26 cellular contexts compared by ENCODE assay signal in the genomic region with DNA sequence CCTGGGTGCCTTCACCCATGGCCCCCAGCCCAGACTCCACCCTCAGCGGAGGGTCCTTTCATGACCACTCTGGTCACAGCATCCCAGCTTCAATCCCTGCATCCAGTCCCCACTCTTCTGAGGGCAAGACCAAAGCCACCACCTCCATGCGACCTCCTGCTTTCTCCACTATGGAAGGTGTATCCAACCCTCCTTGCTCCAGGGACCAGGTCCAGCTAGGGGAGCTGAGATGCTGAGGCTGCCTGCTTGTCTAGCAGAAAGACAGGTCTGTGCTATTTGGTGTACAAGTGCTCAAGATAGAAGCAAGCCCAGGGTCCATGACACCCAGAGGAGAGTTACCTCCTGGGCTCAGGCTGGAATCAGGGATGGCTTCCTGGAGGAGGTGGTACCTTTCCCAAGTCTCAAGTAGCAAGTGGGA.
"Had no signal": no experiment of that assay in that cellular context is flagged by ENCODE, and none has a peak within 500 bp of the region (broad histone marks: within the 10 kb centered on the region; RNA-seq: fewer than 3 reads in every experiment).

No MANE protein-coding gene starts in this region.

- H3K27ac ChIP-seq: epithelial cell of prostate, left lung, ovary, psoas muscle, thyroid gland had no signal

- H3K27me3 ChIP-seq: ovary, thyroid gland had no signal

- H3K4me2 ChIP-seq: smooth muscle cell had no signal

- ATAC-seq: activated CD8-positive, alpha-beta T cell treated with anti-CD3 and anti-CD28 coated beads for 36 hours; activated naive CD8-positive, alpha-beta T cell treated with anti-CD3 and anti-CD28 coated beads, Interleukin-2, amount 50 U/mL, for 24 hours; left lung; natural killer cell treated with Interleukin-12 subunit alpha and Interleukin-12 subunit beta and Interleukin-15 and Interleukin-18, amount 100 ng/mL, for 72 hours; psoas muscle; stimulated activated memory B cell treated with anti-CD40 and anti-IgM and Interleukin-4, amounts not matched to agents 10 μg/mL and 1 μg/mL and 100 μg/mL, for 72 hours; stimulated activated naive CD8-positive, alpha-beta T cell treated with anti-CD3 and anti-CD28 coated beads, Interleukin-15, amount 100 ng/mL, for 72 hours had no signal

- H3K9me3 Mint-ChIP-seq: activated CD8-positive, alpha-beta T cell treated with anti-CD3 and anti-CD28 coated beads for 36 hours; activated naive CD4-positive, alpha-beta T cell treated with anti-CD3 and anti-CD28 coated beads, Interleukin-2, amount 50 U/mL, for 24 hours; activated naive CD8-positive, alpha-beta T cell treated with anti-CD3 and anti-CD28 coated beads, Interleukin-2, amount 50 U/mL, for 24 hours; activated T-helper 1 cell treated with anti-CD3 and anti-CD28 coated beads, Interleukin-12 subunit alpha, Interleukin-12 subunit beta, Interleukin-2, Interleukin-4 antibody, amounts not matched to agents 30 ng/mL and 10 ng/mL and 1 ng/mL, durations not matched to agents 14 hours and 24 hours and 36 hours; central memory CD8-positive, alpha-beta T cell; natural killer cell treated with Interleukin-12 subunit alpha and Interleukin-12 subunit beta and Interleukin-15 and Interleukin-18, amount 100 ng/mL, for 72 hours; stimulated activated memory B cell treated with anti-CD40 and anti-IgM and Interleukin-4, amounts not matched to agents 10 μg/mL and 1 μg/mL and 100 μg/mL, for 72 hours; stimulated activated naive CD8-positive, alpha-beta T cell treated with anti-CD3 and anti-CD28 coated beads, Interleukin-15, amount 100 ng/mL, for 72 hours; T-helper 2 cell treated with Interferon-gamma antibody and Interleukin-4, amounts not matched to agents 5 μg/mL and 100 μg/mL, for 36 hours had no signal

- H3K4me1 Mint-ChIP-seq: activated B cell treated with CpG ODN at 0.5 μM for 24 hours; activated naive CD4-positive, alpha-beta T cell treated with anti-CD3 and anti-CD28 coated beads, Interleukin-2, amount 50 U/mL, for 24 hours; activated naive CD8-positive, alpha-beta T cell treated with anti-CD3 and anti-CD28 coated beads, Interleukin-2, amount 50 U/mL, for 24 hours; central memory CD8-positive, alpha-beta T cell; stimulated activated memory B cell treated with anti-CD40 and anti-IgM and Interleukin-4, amounts not matched to agents 10 μg/mL and 1 μg/mL and 100 μg/mL, for 72 hours; stimulated activated naive CD8-positive, alpha-beta T cell treated with anti-CD3 and anti-CD28 coated beads, Interleukin-15, amount 100 ng/mL, for 72 hours had no signal

- H3K4me3 ChIP-seq: left lung, lung, ovary, psoas muscle, smooth muscle cell, thyroid gland had no signal

- DNase-seq: activated B cell treated with CpG ODN at 0.5 μM for 24 hours; activated CD4-positive, alpha-beta T cell treated with anti-CD3 and anti-CD28 coated beads, Interleukin-2, amount 50 U/mL, for 1 hour; activated CD8-positive, alpha-beta T cell treated with anti-CD3 and anti-CD28 coated beads for 36 hours; activated naive CD8-positive, alpha-beta T cell treated with anti-CD3 and anti-CD28 coated beads, Interleukin-2, amount 50 U/mL, for 24 hours; activated T-cell treated with anti-CD3 and anti-CD28 coated beads, Interleukin-2, amount 50 U/mL, for 1 hour; dermis blood vessel endothelial cell; effector CD4-positive, alpha-beta T cell; mesendoderm; ovary; psoas muscle; stimulated activated CD4-positive, alpha-beta T cell treated with anti-CD3 and anti-CD28 coated beads, Interleukin-1b, Interleukin-23, amount 100 ng/mL, for 48 hours; stimulated activated CD4-positive, alpha-beta T cell treated with anti-CD3 and anti-CD28 coated beads, Interleukin-4, amount 100 ng/mL, for 4 hours; stimulated activated CD8-positive, alpha-beta memory T cell treated with anti-CD3 and anti-CD28 coated beads, Interleukin-4, amount 100 ng/mL, for 48 hours; stimulated activated naive CD8-positive, alpha-beta T cell treated with anti-CD3 and anti-CD28 coated beads, Interleukin-15, amount 100 ng/mL, for 72 hours; T-helper 1 cell; thyroid gland had no signal

- H3K27me3 Mint-ChIP-seq: activated CD8-positive, alpha-beta T cell treated with anti-CD3 and anti-CD28 coated beads for 36 hours; activated naive CD4-positive, alpha-beta T cell treated with anti-CD3 and anti-CD28 coated beads, Interleukin-2, amount 50 U/mL, for 24 hours had no signal

- H3K27ac Mint-ChIP-seq: activated B cell treated with CpG ODN at 0.5 μM for 24 hours; activated CD8-positive, alpha-beta T cell treated with anti-CD3 and anti-CD28 coated beads for 36 hours; activated naive CD4-positive, alpha-beta T cell treated with anti-CD3 and anti-CD28 coated beads, Interleukin-2, amount 50 U/mL, for 24 hours; activated naive CD8-positive, alpha-beta T cell treated with anti-CD3 and anti-CD28 coated beads, Interleukin-2, amount 50 U/mL, for 24 hours; activated T-helper 1 cell treated with anti-CD3 and anti-CD28 coated beads, Interleukin-12 subunit alpha, Interleukin-12 subunit beta, Interleukin-2, Interleukin-4 antibody, amounts not matched to agents 30 ng/mL and 10 ng/mL and 1 ng/mL, durations not matched to agents 14 hours and 24 hours and 36 hours; natural killer cell treated with Interleukin-12 subunit alpha and Interleukin-12 subunit beta and Interleukin-15 and Interleukin-18, amount 100 ng/mL, for 72 hours; stimulated activated memory B cell treated with anti-CD40 and anti-IgM and Interleukin-4, amounts not matched to agents 10 μg/mL and 1 μg/mL and 100 μg/mL, for 72 hours; stimulated activated naive CD8-positive, alpha-beta T cell treated with anti-CD3 and anti-CD28 coated beads, Interleukin-15, amount 100 ng/mL, for 72 hours; T-helper 2 cell treated with Interferon-gamma antibody and Interleukin-4, amounts not matched to agents 5 μg/mL and 100 μg/mL, for 36 hours had no signal

- H3K4me1 ChIP-seq: left lung, psoas muscle, thyroid gland had no signal

- H3K9me3 ChIP-seq: left lung, ovary, psoas muscle, thyroid gland had no signal

- H3K36me3 ChIP-seq: left lung, ovary, thyroid gland had no signal

- H3K36me3 Mint-ChIP-seq: activated naive CD4-positive, alpha-beta T cell treated with anti-CD3 and anti-CD28 coated beads, Interleukin-2, amount 50 U/mL, for 24 hours; natural killer cell treated with Interleukin-12 subunit alpha and Interleukin-12 subunit beta and Interleukin-15 and Interleukin-18, amount 100 ng/mL, for 72 hours; stimulated activated memory B cell treated with anti-CD40 and anti-IgM and Interleukin-4, amounts not matched to agents 10 μg/mL and 1 μg/mL and 100 μg/mL, for 72 hours had no signal

- H3K4me3 Mint-ChIP-seq: activated B cell treated with CpG ODN at 0.5 μM for 24 hours; activated CD8-positive, alpha-beta T cell treated with anti-CD3 and anti-CD28 coated beads for 36 hours; activated naive CD4-positive, alpha-beta T cell treated with anti-CD3 and anti-CD28 coated beads, Interleukin-2, amount 50 U/mL, for 24 hours; activated naive CD8-positive, alpha-beta T cell treated with anti-CD3 and anti-CD28 coated beads, Interleukin-2, amount 50 U/mL, for 24 hours; activated T-helper 1 cell treated with anti-CD3 and anti-CD28 coated beads, Interleukin-12 subunit alpha, Interleukin-12 subunit beta, Interleukin-2, Interleukin-4 antibody, amounts not matched to agents 30 ng/mL and 10 ng/mL and 1 ng/mL, durations not matched to agents 14 hours and 24 hours and 36 hours; central memory CD8-positive, alpha-beta T cell; natural killer cell treated with Interleukin-12 subunit alpha and Interleukin-12 subunit beta and Interleukin-15 and Interleukin-18, amount 100 ng/mL, for 72 hours; stimulated activated memory B cell treated with anti-CD40 and anti-IgM and Interleukin-4, amounts not matched to agents 10 μg/mL and 1 μg/mL and 100 μg/mL, for 72 hours; stimulated activated naive CD8-positive, alpha-beta T cell treated with anti-CD3 and anti-CD28 coated beads, Interleukin-15, amount 100 ng/mL, for 72 hours; T-helper 2 cell treated with Interferon-gamma antibody and Interleukin-4, amounts not matched to agents 5 μg/mL and 100 μg/mL, for 36 hours had no signal
